ENCODE assay signal across 9 cellular contexts in genomic region chr9:101791938-101792337, GRCh38. TPM values are rescaled to one million over a fixed set of nuclear protein-coding genes. Genes with fewer than 3 reads are reported as not detected.
DNase-seq lines count a peak whose midpoint lies in the region; ATAC-seq and TF ChIP-seq lines count a peak whose summit lies in the region.
"Had no signal": no experiment of that assay in that cellular context is flagged by ENCODE, and none has a peak within 500 bp of the region (broad histone marks: within the 10 kb centered on the region; RNA-seq: fewer than 3 reads in every experiment).

No MANE protein-coding gene starts in this region.

- H3K27ac ChIP-seq in VCaP: peak overlapping the region; percentile 14; the same call in 1 of the 2 replicates

- H3K4me1 ChIP-seq in BE2C: no peaks in the 10 kb centered on the region

- DNase-seq in BE2C (peak; percentile 59), NCI-H1105 treated with DMSO at 0.1 percent for 48 hours (lab: John Stamatoyannopoulos, UW) (peak; percentile 32), left lobe of liver (ENCODE audit: low spot score) (no peak)
- DNase-seq in activated effector memory CD4-positive, alpha-beta T cell treated with anti-CD3 and anti-CD28 coated beads, Interleukin-2, amount 50 U/mL, for 16 hours: no peak

- no peaks in the 10 kb centered on the region for H3K9me3 ChIP-seq in BE2C

- H3K36me3 ChIP-seq in BE2C: no peaks in the 10 kb centered on the region

- H3K4me3 ChIP-seq in BE2C (ENCODE audit: low read depth, low read length): no peak overlapping the region

- ATAC-seq in GM19351 (IDR thresholded peaks at IDR 0.05; ENCODE audit: unreplicated experiment): peak; percentile 71
- ATAC-seq in left lobe of liver: peak; percentile 80
- ATAC-seq in GM18870 (IDR thresholded peaks at IDR 0.05; ENCODE audit: unreplicated experiment): no peak
- no peak for ATAC-seq in GM19023 (IDR thresholded peaks at IDR 0.05; ENCODE audit: unreplicated experiment)

- TF ChIP-seq CTCF in BE2C (IDR thresholded peaks at IDR 0.05; ENCODE audit: low read depth, low read length) (peak; percentile 63), VCaP (conservative IDR thresholded peaks at IDR 0.05) (peak; percentile 89)

- H3K27me3 ChIP-seq in BE2C: no peaks in the 10 kb centered on the region

RNA-seq across cellular contexts. Expression of gene GRIN3A, which starts 53.5 kb away (rescaled TPM):
- polyA plus RNA-seq in BE2C (2012; ENCODE audit: insufficient read depth, insufficient read length, low read depth): 0.54 TPM
- total RNA-seq in left lobe of liver: 0.08 TPM
- total RNA-seq: dermis microvascular lymphatic vessel endothelial cell had no signal

Comparison
In these comparisons a context has a peak if more than half of its experiments do, and no peak if none do; other contexts are left out.
1. DNase-seq: peak in BE2C (single experiment) and NCI-H1105 treated with DMSO at 0.1 percent for 48 hours (single experiment); none in left lobe of liver (single experiment) and activated effector memory CD4-positive, alpha-beta T cell treated with anti-CD3 and anti-CD28 coated beads, Interleukin-2, amount 50 U/mL, for 16 hours (single experiment).
2. ATAC-seq: peak in GM19351 (single experiment) and left lobe of liver (single experiment); none in GM18870 (single experiment) and GM19023 (single experiment).